Comparison of ENCODE assay signal across 8 cellular contexts in genomic region chr10:104328916-104329710, GRCh38. TPM values are rescaled to one million over a fixed set of nuclear protein-coding genes. Genes with fewer than 3 reads are reported as not detected.
DNase-seq lines count a peak whose midpoint lies in the region; ATAC-seq, FAIRE-seq and TF ChIP-seq lines count a peak whose summit lies in the region.

No MANE protein-coding gene starts in this region.

- no peak for TF ChIP-seq CTCF in cardiac muscle cell (IDR thresholded peaks at IDR 0.05; ENCODE audit: low read depth, low read length)
- TF ChIP-seq CTCF in progenitor cell of endocrine pancreas (IDR thresholded peaks at IDR 0.05; ENCODE audit: unreplicated experiment) = no peak

- FAIRE-seq in urothelium cell line (lab: Jason Lieb, UNC) = no peak

- H3K27ac ChIP-seq in cardiac muscle cell = peak overlapping the region; percentile 84

- H3K27ac Mint-ChIP-seq in progenitor cell of endocrine pancreas = peak overlapping the region; percentile 90

- ATAC-seq in GM18858 (IDR thresholded peaks at IDR 0.05; ENCODE audit: unreplicated experiment) (peak; percentile 43), HG03108 (IDR thresholded peaks at IDR 0.05; ENCODE audit: unreplicated experiment) (peak; percentile 36), HG03565 (IDR thresholded peaks at IDR 0.05; ENCODE audit: unreplicated experiment) (no peak)

- H3K36me3 ChIP-seq in cardiac muscle cell = no peaks in the 10 kb centered on the region

- no peaks in the 10 kb centered on the region for H3K27me3 Mint-ChIP-seq in progenitor cell of endocrine pancreas

- peaks cover 43% of the 10 kb centered on the region for H3K4me1 Mint-ChIP-seq in progenitor cell of endocrine pancreas (ENCODE audit: low read depth)

- H3K4me3 Mint-ChIP-seq in progenitor cell of endocrine pancreas (ENCODE audit: low read depth) = peak overlapping the region; percentile 65

- no peaks in the 10 kb centered on the region for H3K27me3 ChIP-seq in cardiac muscle cell

- peak; percentile 59 for DNase-seq in SIG-M5 treated with dmso at 0.1 percent for 504 hours (lab: John Stamatoyannopoulos, UW; ENCODE audit: unreplicated experiment)
- peak; percentile 86 for DNase-seq in activated naive CD4-positive, alpha-beta T cell treated with Interleukin-2 at 50 U/mL for 16 hours
- DNase-seq in cardiac muscle cell (ENCODE audit: low read depth in 1 of 2, low spot score in 1 of 2) = peak in 1 of 2 donors; percentile 94
- DNase-seq in progenitor cell of endocrine pancreas (ENCODE audit: low spot score, unreplicated experiment) = no peak
- DNase-seq in urothelium cell line (ENCODE audit: low spot score) = peak; percentile 80

- no peaks in the 10 kb centered on the region for H3K9me3 Mint-ChIP-seq in progenitor cell of endocrine pancreas (ENCODE audit: low read depth)

- H3K4me1 ChIP-seq in cardiac muscle cell (ENCODE audit: low read depth) = peaks cover 70% of the 10 kb centered on the region

- H3K9me3 ChIP-seq in cardiac muscle cell (ENCODE audit: low read depth) = no peaks in the 10 kb centered on the region

- no peak overlapping the region for H3K4me3 ChIP-seq in cardiac muscle cell

- peaks cover 1% of the 10 kb centered on the region for H3K36me3 Mint-ChIP-seq in progenitor cell of endocrine pancreas (ENCODE audit: insufficient read depth)

RNA-seq across cellular contexts. Expression of gene ITPRIP, which starts 9.2 kb away (rescaled TPM):
- 12.7 and 19.0 TPM in 2 replicates for total RNA-seq in cardiac muscle cell
- 20.1 and 23.3 TPM in 2 replicates for polyA plus RNA-seq in cardiac muscle cell
- total RNA-seq in progenitor cell of endocrine pancreas = 6.1 and 7.0 TPM in 2 replicates

RNA-seq across cellular contexts. Expression of gene CFAP58, which starts 24.5 kb away (rescaled TPM):
- 0.99 and 1.9 TPM in 2 replicates for total RNA-seq in cardiac muscle cell
- 1.1 and 1.4 TPM in 2 replicates for polyA plus RNA-seq in cardiac muscle cell
- total RNA-seq in progenitor cell of endocrine pancreas = 0.24 and 0.29 TPM in 2 replicates
